23 cellular contexts compared by ENCODE assay signal in the genomic region with DNA sequence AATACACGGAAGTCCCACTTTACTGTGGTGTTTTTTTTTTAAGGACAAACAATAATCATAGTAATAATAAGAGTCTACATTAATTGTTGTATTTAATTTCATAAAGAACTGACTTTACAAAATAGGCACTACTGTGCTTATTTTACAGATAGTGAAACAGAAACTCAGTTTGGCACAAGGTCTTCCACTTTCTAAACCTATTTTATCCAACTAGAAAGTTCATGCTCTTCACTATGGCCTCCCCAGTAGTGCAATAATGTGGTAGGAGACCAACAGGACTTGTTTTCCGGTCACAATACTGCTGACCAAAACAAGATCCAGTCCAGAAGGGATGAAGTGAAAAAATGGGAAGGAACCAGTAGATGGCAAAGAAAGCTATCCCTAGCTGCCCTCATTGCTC.
"Had no signal": no experiment of that assay in that cellular context is flagged by ENCODE, and none has a peak within 500 bp of the region (broad histone marks: within the 10 kb centered on the region; RNA-seq: fewer than 3 reads in every experiment).

No MANE protein-coding gene starts in this region.

- ATAC-seq: psoas muscle; right cardiac atrium; right lobe of liver; stimulated activated effector memory CD8-positive, alpha-beta T cell treated with anti-CD3 and anti-CD28 coated beads, Interleukin-12 subunit alpha, Interleukin-12 subunit beta, amount 100 ng/mL, for 72 hours; stimulated activated naive B cell treated with anti-CD40 and anti-IgM and Interleukin-4, amounts not matched to agents 10 μg/mL and 1 μg/mL and 100 μg/mL, for 72 hours had no signal

- H3K27ac ChIP-seq: neural progenitor cell, ovary, parathyroid adenoma, psoas muscle, right lobe of liver, sigmoid colon, stomach, thoracic aorta, thyroid gland, tibial nerve, upper lobe of left lung, vagina had no signal

- H3K9ac ChIP-seq: neural progenitor cell, parathyroid adenoma had no signal

- H3K4me3 ChIP-seq: neural progenitor cell, ovary, psoas muscle, right lobe of liver, sigmoid colon, stomach, thoracic aorta, thyroid gland, tibial nerve, upper lobe of left lung, vagina had no signal

- DNase-seq: occipital lobe; ovary; posterior cingulate gyrus; psoas muscle; right cardiac atrium; right lobe of liver; sigmoid colon; small intestine; stimulated activated CD4-positive, alpha-beta T cell treated with anti-CD3 and anti-CD28 coated beads, Interleukin-15, amount 100 ng/mL, for 24 hours; stimulated activated CD4-positive, alpha-beta T cell treated with anti-CD3 and anti-CD28 coated beads, Interleukin-2, amount 100 ng/mL, for 24 hours; stimulated activated CD4-positive, alpha-beta T cell treated with anti-CD3 and anti-CD28 coated beads, Interleukin-2, amount 100 ng/mL, for 48 hours; stimulated activated CD4-positive, alpha-beta T cell treated with anti-CD3 and anti-CD28 coated beads, Interleukin-4, amount 100 ng/mL, for 24 hours; stimulated activated naive B cell treated with anti-CD40 and anti-IgM and Interleukin-4, amounts not matched to agents 10 μg/mL and 1 μg/mL and 100 μg/mL, for 72 hours; stimulated activated naive CD4-positive, alpha-beta T cell treated with Interleukin-2 at 50 U/mL for 16 hours; stomach; thyroid gland; upper lobe of left lung had no signal

- H3K79me2 ChIP-seq: parathyroid adenoma had no signal

- H2AFZ ChIP-seq: neural progenitor cell, parathyroid adenoma had no signal

- H3K36me3 ChIP-seq: neural progenitor cell, ovary, right lobe of liver, sigmoid colon, stomach, thoracic aorta, thyroid gland, tibial nerve, upper lobe of left lung, vagina had no signal

- H3K4me2 ChIP-seq: neural progenitor cell had no signal

- H3K27me3 ChIP-seq: neural progenitor cell, ovary, right lobe of liver, sigmoid colon, stomach, thyroid gland, tibial nerve, upper lobe of left lung, vagina had no signal

- H3K4me1 ChIP-seq: neural progenitor cell, parathyroid adenoma, psoas muscle, right lobe of liver, sigmoid colon, stomach, tibial nerve, upper lobe of left lung, vagina had no signal
